23 cellular contexts compared by ENCODE assay signal in genomic region chr6:166459272-166459671, GRCh38.
DNase-seq lines count a peak whose midpoint lies in the region; ATAC-seq, FAIRE-seq and TF ChIP-seq lines count a peak whose summit lies in the region.
"Had no signal": no experiment of that assay in that cellular context is flagged by ENCODE, and none has a peak within 500 bp of the region (broad histone marks: within the 10 kb centered on the region; RNA-seq: fewer than 3 reads in every experiment).

No MANE protein-coding gene starts in this region.

- no peaks in the 10 kb centered on the region for H3K36me3 ChIP-seq in HepG2 (replicated peaks in 1 of 2; ENCODE audit: control insufficient read depth in 1 of 2, insufficient read depth in 2 of 2, low read length in 2 of 2)
- no peaks in the 10 kb centered on the region for H3K36me3 ChIP-seq in right lobe of liver
- no peaks in the 10 kb centered on the region for H3K36me3 ChIP-seq in kidney (ENCODE audit: control insufficient read depth in 1 of 2, insufficient read depth in 2 of 2, low read length in 2 of 2)
- H3K36me3 ChIP-seq in OCI-LY7 (ENCODE audit: insufficient read depth, low read length) = no peaks in the 10 kb centered on the region

- CTCF ChIA-PET in HepG2 (lab: Yijun Ruan, JAX; ENCODE audit: low intra/inter-chr PET ratio, low total read pairs) = no interaction called here
- CTCF ChIA-PET in OCI-LY7 (lab: Charles Lee; ENCODE audit: unreplicated experiment) = no interaction called here
- CTCF ChIA-PET in activated naive CD4-positive, alpha-beta T cell treated with anti-CD3 and anti-CD28 coated beads, Interleukin-2, amount 10 ng/mL, durations not matched to agents 7 days and 5 days (lab: Charles Lee) = no interaction called here

- intact Hi-C loops in HepG2 (cut with micrococcal nuclease; ENCODE audit: unreplicated experiment) (no loop called here), right lobe of liver (cut with DNase I) (no loop called here), kidney (cut with DNase I) (no loop called here), OCI-LY7 (cut with micrococcal nuclease; ENCODE audit: unreplicated experiment) (no loop called here)

- H3K4me1 Mint-ChIP-seq in endothelial cell (ENCODE audit: unreplicated experiment) = no peaks in the 10 kb centered on the region
- H3K4me1 Mint-ChIP-seq in activated naive CD4-positive, alpha-beta T cell treated with anti-CD3 and anti-CD28 coated beads, Interleukin-2, amount 10 ng/mL, durations not matched to agents 7 days and 5 days = no peaks in the 10 kb centered on the region

- TF ChIP-seq EP300 in HepG2 (IDR thresholded peaks at IDR 0.05; ENCODE audit: low read depth in 2 of 2, low read length in 2 of 2) (no peak), HepG2 (CRISPR knock-in tag; IDR thresholded peaks at IDR 0.05; ENCODE audit: borderline replicate concordance) (no peak)

- TF ChIP-seq CTCF in HepG2 (CRISPR knock-in tag; IDR thresholded peaks at IDR 0.05) (0 out of 2 replicates have a peak, but pooled peaks have one; percentile 18), right lobe of liver (IDR thresholded peaks at IDR 0.05) (no peak), endothelial cell (IDR thresholded peaks at IDR 0.05; ENCODE audit: unreplicated experiment) (no peak), kidney (IDR thresholded peaks at IDR 0.05; ENCODE audit: borderline replicate concordance, extremely low read depth, insufficient read depth) (no peak), OCI-LY7 (conservative IDR thresholded peaks at IDR 0.05; ENCODE audit: low read length) (no peak)

- in situ Hi-C loops in HepG2 (cut with HindIII; ENCODE audit: extremely low pct_ligation_motif_present, low pct_unique_long_range_greater_than_20kb) = no loop called here

- H3K4me1 ChIP-seq in HepG2 (ENCODE audit: insufficient read depth, low read length) (no peaks in the 10 kb centered on the region), right lobe of liver (no peaks in the 10 kb centered on the region), kidney (ENCODE audit: control insufficient read depth in 1 of 2, insufficient read depth in 1 of 2, low read depth in 1 of 2, low read length in 2 of 2) (no peaks in the 10 kb centered on the region), OCI-LY7 (ENCODE audit: insufficient read depth, low read length, poor library complexity, severe bottlenecking) (peaks cover 33% of the 10 kb centered on the region)
- H3K4me1 ChIP-seq: A549, Caco-2 had no signal

- H3K27me3 ChIP-seq in HepG2 (ENCODE audit: control insufficient read depth in 1 of 2, insufficient read depth in 2 of 2, low read length in 2 of 2) (peaks cover 15 to 75% of the 10 kb centered on the region in 2 experiments; a peak in 4 of 5 replicates), right lobe of liver (no peaks in the 10 kb centered on the region)

- no peaks in the 10 kb centered on the region for H3K9me2 ChIP-seq in OCI-LY7 (ENCODE audit: insufficient read depth, low read length)

- no peak; the same call in 2 of the 3 replicates for ATAC-seq in HepG2
- no peak for ATAC-seq in right lobe of liver
- no peak for ATAC-seq in HG03469 (IDR thresholded peaks at IDR 0.05; ENCODE audit: unreplicated experiment)
- ATAC-seq: A549; CD8-positive, alpha-beta T cell had no signal

- WGBS in HepG2 (ENCODE audit: low lambda C conversion rate) = 22% methylated on average over 8 of the region's 8 CpGs
- 90% methylated on average over 2 of the region's 8 CpGs for WGBS in right lobe of liver (ENCODE audit: insufficient coverage, low coverage, low lambda C conversion rate, missing lambda C conversion rate)

- H3K27ac ChIP-seq in HepG2 (ENCODE audit: extremely low read length, insufficient read depth, low read length) (no peak overlapping the region), right lobe of liver (no peak overlapping the region), kidney (ENCODE audit: low read depth in 2 of 2, low read length in 2 of 2) (no peak overlapping the region), OCI-LY7 (ENCODE audit: low read depth, low read length, poor library complexity, severe bottlenecking) (no peak overlapping the region)
- H3K27ac ChIP-seq: 22Rv1, A549, C4-2B had no signal

- H3K36me3 Mint-ChIP-seq in endothelial cell (ENCODE audit: low read depth, unreplicated experiment) = peaks cover 54% of the 10 kb centered on the region
- no peaks in the 10 kb centered on the region for H3K36me3 Mint-ChIP-seq in activated naive CD4-positive, alpha-beta T cell treated with anti-CD3 and anti-CD28 coated beads, Interleukin-2, amount 10 ng/mL, durations not matched to agents 7 days and 5 days
- H3K36me3 Mint-ChIP-seq: CD8-positive, alpha-beta T cell had no signal

- POLR2A ChIA-PET in HepG2 (lab: Yijun Ruan, JAX) (no interaction called here), OCI-LY7 (lab: Charles Lee) (no interaction called here)

- H3K27me3 Mint-ChIP-seq in endothelial cell (ENCODE audit: unreplicated experiment) = peaks cover 5% of the 10 kb centered on the region
- no peaks in the 10 kb centered on the region for H3K27me3 Mint-ChIP-seq in activated naive CD4-positive, alpha-beta T cell treated with anti-CD3 and anti-CD28 coated beads, Interleukin-2, amount 10 ng/mL, durations not matched to agents 7 days and 5 days
- H3K27me3 Mint-ChIP-seq: B cell; CD4-positive, alpha-beta T cell had no signal

- H3K9ac ChIP-seq in HepG2 (ENCODE audit: insufficient read depth, low read depth, low read length) (no peak overlapping the region), kidney (ENCODE audit: low read length in 2 of 2) (no peak overlapping the region)

- peak overlapping the region; percentile 63 for H3K4me3 Mint-ChIP-seq in endothelial cell (ENCODE audit: unreplicated experiment)
- no peak overlapping the region for H3K4me3 Mint-ChIP-seq in activated naive CD4-positive, alpha-beta T cell treated with anti-CD3 and anti-CD28 coated beads, Interleukin-2, amount 10 ng/mL, durations not matched to agents 7 days and 5 days
- H3K4me3 Mint-ChIP-seq: B cell; CD4-positive, alpha-beta T cell; CD8-positive, alpha-beta T cell had no signal

- H3K9me3 ChIP-seq in HepG2 (ENCODE audit: low read length) = no peaks in the 10 kb centered on the region
- no peaks in the 10 kb centered on the region for H3K9me3 ChIP-seq in right lobe of liver
- no peaks in the 10 kb centered on the region for H3K9me3 ChIP-seq in kidney (ENCODE audit: control insufficient read depth in 1 of 2, low read length in 2 of 2)
- no peaks in the 10 kb centered on the region for H3K9me3 ChIP-seq in OCI-LY7 (ENCODE audit: low read length)
- H3K9me3 ChIP-seq: A549, Caco-2 had no signal

- H3K9me3 Mint-ChIP-seq in endothelial cell (ENCODE audit: unreplicated experiment) = no peaks in the 10 kb centered on the region
- no peaks in the 10 kb centered on the region for H3K9me3 Mint-ChIP-seq in activated naive CD4-positive, alpha-beta T cell treated with anti-CD3 and anti-CD28 coated beads, Interleukin-2, amount 10 ng/mL, durations not matched to agents 7 days and 5 days
- H3K9me3 Mint-ChIP-seq: CD4-positive, alpha-beta T cell had no signal

- DNase-seq in HepG2 (ENCODE audit: low spot score) (no peak), right lobe of liver (no peak), endothelial cell (ENCODE audit: low spot score) (no peak), kidney (peak; percentile 35), OCI-LY7 (ENCODE audit: low spot score) (no peak)
- DNase-seq in activated naive CD4-positive, alpha-beta T cell treated with anti-CD3 and anti-CD28 coated beads, Interleukin-2, amount 10 ng/mL, durations not matched to agents 7 days and 5 days = no peak
- DNase-seq: AML-193; Caco-2; Calu3; CD4-positive, alpha-beta T cell; CD8-positive, alpha-beta T cell; DMS79 treated with DMSO at 0.1 percent for 48 hours; GF-D8 had no signal

- TF ChIP-seq POLR2A in HepG2 (IDR thresholded peaks at IDR 0.05; ENCODE audit: insufficient read depth in 1 of 2, low read depth in 2 of 2, low read length in 2 of 2) = no peak
- no peak for TF ChIP-seq POLR2A in right lobe of liver (IDR thresholded peaks at IDR 0.05)

- H3K4me3 ChIP-seq in HepG2 (replicated peaks in 1 of 3; ENCODE audit: insufficient read depth in 1 of 3, low read depth in 2 of 3, low read length in 3 of 3) (no peak overlapping the region), right lobe of liver (no peak overlapping the region), kidney (ENCODE audit: low read length in 2 of 2) (no peak overlapping the region), OCI-LY7 (ENCODE audit: low read depth, low read length, poor library complexity, severe bottlenecking) (no peak overlapping the region)
- H3K4me3 ChIP-seq: A549; BLaER1 treated with 17β-estradiol and CSF1 and Interleukin-3, amounts not matched to agents 10 nM and 100 nM had no signal

- H3K27ac Mint-ChIP-seq in endothelial cell (ENCODE audit: unreplicated experiment) = no peak overlapping the region
- no peak overlapping the region for H3K27ac Mint-ChIP-seq in activated naive CD4-positive, alpha-beta T cell treated with anti-CD3 and anti-CD28 coated beads, Interleukin-2, amount 10 ng/mL, durations not matched to agents 7 days and 5 days
- H3K27ac Mint-ChIP-seq: B cell; CD4-positive, alpha-beta T cell; CD8-positive, alpha-beta T cell had no signal

- H2AFZ ChIP-seq in HepG2 (ENCODE audit: low read length) (no peak overlapping the region), OCI-LY7 (ENCODE audit: low read length) (no peak overlapping the region)

- BruUV-seq in HepG2 (replicated peaks; lab: Mats Ljungman, UMichigan) = no TSS peak
- BruUV-seq in OCI-LY7 (replicated peaks; lab: Mats Ljungman, UMichigan) = no TSS peak

- TF ChIP-seq RAD21 in HepG2 (CRISPR knock-in tag; IDR thresholded peaks at IDR 0.05) = no peak

- FAIRE-seq in HepG2 (lab: Jason Lieb, UNC) (no peak), kidney (lab: Jason Lieb, UNC) (no peak)
- FAIRE-seq: A549, D721Med, G401.6, GM12891, GM19239 had no signal

- no peaks in the 10 kb centered on the region for H3K79me2 ChIP-seq in HepG2 (ENCODE audit: insufficient read depth, low read length)
- H3K79me2 ChIP-seq in OCI-LY7 (ENCODE audit: insufficient read depth, low read depth, low read length) = no peaks in the 10 kb centered on the region

- no peak overlapping the region for H3K4me2 ChIP-seq in HepG2 (ENCODE audit: low read depth, low read length)
- H3K4me2 ChIP-seq in OCI-LY7 (ENCODE audit: low read length) = no peak overlapping the region
- H3K4me2 ChIP-seq: A549 had no signal

- H4K20me1 ChIP-seq in HepG2 (ENCODE audit: insufficient read depth, low read length) (no peaks in the 10 kb centered on the region), OCI-LY7 (ENCODE audit: insufficient read depth, low read length) (no peaks in the 10 kb centered on the region)
- H4K20me1 ChIP-seq: BLaER1 treated with 17β-estradiol and CSF1 and Interleukin-3, amounts not matched to agents 10 nM and 100 nM had no signal
